In the genomic region with DNA sequence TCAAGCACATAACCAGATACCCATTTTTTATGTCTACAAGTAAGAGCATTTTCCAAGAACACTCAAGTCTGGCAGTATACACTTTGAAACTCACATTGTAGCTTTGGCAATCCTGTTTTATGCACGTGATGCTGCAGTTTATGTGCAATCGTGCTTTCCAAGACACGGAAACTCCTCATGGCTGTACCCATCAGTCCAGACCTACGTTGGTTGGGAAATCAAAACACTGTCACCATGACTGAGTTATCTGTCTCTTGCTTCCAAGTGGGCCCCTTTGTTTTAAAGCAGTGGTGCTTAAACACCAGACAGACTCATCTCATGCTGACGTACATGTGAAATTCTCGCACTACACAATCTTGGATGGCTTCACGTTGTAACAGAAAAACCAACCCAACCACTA, we compare ENCODE assay signal across 23 cellular contexts.
"Had no signal": no experiment of that assay in that cellular context is flagged by ENCODE, and none has a peak within 500 bp of the region (broad histone marks: within the 10 kb centered on the region; RNA-seq: fewer than 3 reads in every experiment).

No MANE protein-coding gene starts in this region.

- H3K27me3 ChIP-seq: MG63, SJSA1 had no signal

- ATAC-seq: WTC11 had no signal

- H3K9me3 ChIP-seq: MG63, SJSA1 had no signal

- DNase-seq: activated CD4-positive, alpha-beta memory T cell treated with anti-CD3 and anti-CD28 coated beads for 36 hours; activated CD4-positive, alpha-beta T cell treated with anti-CD3 and anti-CD28 coated beads, Interleukin-2, amount 10 ng/mL, durations not matched to agents 7 days and 5 days; activated CD4-positive, CD25-positive, alpha-beta regulatory T cell treated with anti-CD3 and anti-CD28 coated beads, Interleukin-2, amount 50 U/mL, for 72 hours; activated CD8-positive, alpha-beta memory T cell treated with anti-CD3 and anti-CD28 coated beads for 24 hours; activated gamma-delta T cell treated with Interleukin-2 at 50 U/mL for 16 hours; activated naive CD4-positive, alpha-beta T cell treated with anti-CD3 and anti-CD28 coated beads, Interleukin-2, amount 10 ng/mL, durations not matched to agents 7 days and 5 days; activated naive CD8-positive, alpha-beta T cell treated with anti-CD3 and anti-CD28 coated beads for 36 hours; activated T-cell treated with anti-CD3 and anti-CD28 coated beads, Interleukin-2, amount 50 U/mL, for 48 hours; anterior cingulate cortex; caudate nucleus; MG63; MV-4-11; NCI-H1092 treated with DMSO at 0.1 percent for 48 hours; NCI-H1417 treated with DMSO at 0.1 percent for 48 hours; NCI-H1694; NCI-H2029; NCI-H345; NCI-H510A; NCI-H526 treated with DMSO at 0.1 percent for 48 hours; NCI-H82; SHP77 had no signal

- H3K36me3 ChIP-seq: MG63, SJSA1 had no signal

- H3K27ac ChIP-seq: SJSA1 had no signal

- H3K4me3 ChIP-seq: MG63, SJSA1 had no signal
